ENCODE assay signal across 8 cellular contexts in the genomic region with DNA sequence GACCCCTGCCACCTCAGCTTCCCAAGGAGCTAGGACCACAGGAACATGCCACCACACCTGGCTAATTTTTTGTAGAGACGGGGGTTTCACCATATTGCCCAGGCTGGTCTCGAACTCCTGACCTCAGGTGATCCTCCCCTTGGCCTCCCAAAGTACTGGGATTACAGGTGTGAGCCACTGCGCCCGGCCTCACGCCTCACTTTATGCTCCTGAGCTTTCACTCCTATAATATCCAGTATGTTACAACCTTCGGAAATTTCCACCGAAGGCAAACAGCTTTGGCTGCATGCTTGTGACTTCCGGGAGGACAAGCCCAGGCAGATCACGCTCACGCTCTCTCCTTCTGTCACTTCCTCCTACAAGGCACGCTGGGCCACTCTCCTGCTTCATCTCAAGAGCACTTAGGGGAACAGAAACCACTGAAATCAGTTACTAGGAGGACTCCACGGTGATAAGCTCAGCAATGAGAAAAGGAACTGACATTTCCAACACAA. TPM values are rescaled to one million over a fixed set of nuclear protein-coding genes. Genes with fewer than 3 reads are reported as not detected.
DNase-seq lines count a peak whose midpoint lies in the region; TF ChIP-seq lines count a peak whose summit lies in the region.

No MANE protein-coding gene starts in this region.

- H3K9me3 ChIP-seq in HEK293 (ENCODE audit: control insufficient read depth, insufficient read depth, low read depth, low read length): no peaks in the 10 kb centered on the region

- POLR2A ChIA-PET in HEK293 (lab: Yijun Ruan, JAX): no interaction called here

- CTCF ChIA-PET in HEK293 (lab: Yijun Ruan, JAX): no interaction called here

- no peaks in the 10 kb centered on the region for H3K4me1 ChIP-seq in HEK293 (ENCODE audit: control insufficient read depth, insufficient read depth, low read length)

- peak; percentile 36 for TF ChIP-seq POLR2A in GM18526 (IDR thresholded peaks at IDR 0.05; ENCODE audit: extremely low read depth, insufficient read length)

- H3K4me3 ChIP-seq in HEK293 (ENCODE audit: low read depth, low read length): no peak overlapping the region

- TF ChIP-seq CTCF in HEK293 (tag by site-specific recombination; IDR thresholded peaks at IDR 0.05): no peak

- peaks cover 53 to 54% of the 10 kb centered on the region in 2 experiments for H3K36me3 ChIP-seq in HEK293 (ENCODE audit: control insufficient read depth in 2 of 2, insufficient read depth in 1 of 2, low read length in 2 of 2)

- DNase-seq in NCI-H2171 (lab: John Stamatoyannopoulos, UW) (peak; percentile 71), germinal center (ENCODE audit: low spot score) (peak; percentile 82), NCI-H128 (lab: John Stamatoyannopoulos, UW; ENCODE audit: unreplicated experiment) (no peak), SK-N-DZ (ENCODE audit: low spot score) (no peak)
- DNase-seq in stimulated activated CD4-positive, alpha-beta T cell treated with anti-CD3 and anti-CD28 coated beads, Interleukin-2, amount 100 ng/mL, for 48 hours: no peak
- DNase-seq in stimulated activated naive CD4-positive, alpha-beta T cell treated with Interleukin-2 at 50 U/mL for 16 hours (lab: John Stamatoyannopoulos, UW): no peak

- H3K27ac ChIP-seq in HEK293 (ENCODE audit: extremely low read depth, low read depth, low read length): 0 out of 2 replicates have a peak overlapping the region, but pooled peaks have one; percentile 11

TF ChIP-seq in HEK293, 187 proteins besides CTCF, POLR2A, EP300 and RAD21:
- TF ChIP-seq SP3 (tag by site-specific recombination; IDR thresholded peaks at IDR 0.05): no peak
- TF ChIP-seq ZNF544 (tag by site-specific recombination; IDR thresholded peaks at IDR 0.05): no peak
- TF ChIP-seq, protein P1, sequence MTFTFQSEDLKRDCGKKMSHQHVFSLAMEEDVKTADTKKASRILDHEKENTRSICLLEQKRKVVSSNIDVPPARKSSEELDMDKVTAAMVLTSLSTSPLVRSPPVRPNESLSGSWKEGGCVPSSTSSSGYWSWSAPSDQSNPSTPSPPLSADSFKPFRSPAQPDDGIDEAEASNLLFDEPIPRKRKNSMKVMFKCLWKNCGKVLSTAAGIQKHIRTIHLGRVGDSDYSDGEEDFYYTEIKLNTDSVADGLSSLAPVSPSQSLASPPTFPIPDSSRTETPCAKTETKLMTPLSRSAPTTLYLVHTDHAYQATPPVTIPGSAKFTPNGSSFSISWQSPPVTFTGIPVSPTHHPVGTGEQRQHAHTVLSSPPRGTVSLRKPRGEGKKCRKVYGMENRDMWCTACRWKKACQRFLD (tag by site-specific recombination; IDR thresholded peaks at IDR 0.05): no peak
- no peak for TF ChIP-seq ZNF555 (tag by site-specific recombination; conservative IDR thresholded peaks at IDR 0.05)
- no peak for TF ChIP-seq SETDB1 (IDR thresholded peaks at IDR 0.05; ENCODE audit: insufficient read length, low read length)
- no peak for TF ChIP-seq ZNF169 (tag by site-specific recombination; IDR thresholded peaks at IDR 0.05)
- TF ChIP-seq MEIS1 (CRISPR knock-in tag; IDR thresholded peaks at IDR 0.05; ENCODE audit: borderline replicate concordance): no peak
- TF ChIP-seq, protein P2, sequence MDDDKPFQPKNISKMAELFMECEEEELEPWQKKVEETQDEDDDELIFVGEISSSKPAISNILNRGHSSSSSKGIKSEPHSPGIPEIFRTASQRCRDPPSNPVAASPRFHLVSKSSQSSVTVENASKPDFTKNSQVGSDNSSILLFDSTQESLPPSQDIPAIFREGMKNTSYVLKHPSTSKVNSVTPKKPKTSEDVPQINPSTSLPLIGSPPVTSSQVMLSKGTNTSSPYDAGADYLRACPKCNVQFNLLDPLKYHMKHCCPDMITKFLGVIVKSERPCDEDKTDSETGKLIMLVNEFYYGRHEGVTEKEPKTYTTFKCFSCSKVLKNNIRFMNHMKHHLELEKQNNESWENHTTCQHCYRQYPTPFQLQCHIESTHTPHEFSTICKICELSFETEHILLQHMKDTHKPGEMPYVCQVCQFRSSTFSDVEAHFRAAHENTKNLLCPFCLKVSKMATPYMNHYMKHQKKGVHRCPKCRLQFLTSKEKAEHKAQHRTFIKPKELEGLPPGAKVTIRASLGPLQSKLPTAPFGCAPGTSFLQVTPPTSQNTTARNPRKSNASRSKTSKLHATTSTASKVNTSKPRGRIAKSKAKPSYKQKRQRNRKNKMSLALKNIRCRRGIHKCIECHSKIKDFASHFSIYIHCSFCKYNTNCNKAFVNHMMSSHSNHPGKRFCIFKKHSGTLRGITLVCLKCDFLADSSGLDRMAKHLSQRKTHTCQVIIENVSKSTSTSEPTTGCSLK (tag by site-specific recombination; IDR thresholded peaks at IDR 0.05): no peak
- TF ChIP-seq ZNF423 (tag by site-specific recombination; IDR thresholded peaks at IDR 0.05): no peak
- TF ChIP-seq ZNF548 (tag by site-specific recombination; IDR thresholded peaks at IDR 0.05): no peak
- TF ChIP-seq ZSCAN30 (tag by site-specific recombination; IDR thresholded peaks at IDR 0.05): no peak
- no peak for TF ChIP-seq ZNF366 (tag by site-specific recombination; conservative IDR thresholded peaks at IDR 0.05)
- TF ChIP-seq ZNF48 (tag by site-specific recombination; IDR thresholded peaks at IDR 0.05): no peak
- TF ChIP-seq KLF16 (tag by site-specific recombination; IDR thresholded peaks at IDR 0.05): no peak
- no peak for TF ChIP-seq ZNF561 (tag by site-specific recombination; IDR thresholded peaks at IDR 0.05; ENCODE audit: borderline replicate concordance)

RNA-seq across cellular contexts. Expression of a gene that starts 4.4 kb away (rescaled TPM):
- polyA plus RNA-seq in SK-N-DZ (2014; cell fraction: cytosol; rRNA removed): 45.5 and 57.5 TPM in 2 replicates
- 35.9 and 49.7 TPM in 2 replicates for polyA plus RNA-seq in SK-N-DZ (2014; cell fraction: nucleus; rRNA removed)

RNA-seq across cellular contexts. Expression of a gene that starts 4.8 kb away (rescaled TPM):
- 38.2 and 44.0 TPM in 2 replicates for polyA plus RNA-seq in SK-N-DZ (2014; cell fraction: cytosol; rRNA removed)
- 19.4 and 19.9 TPM in 2 replicates for polyA plus RNA-seq in SK-N-DZ (2014; cell fraction: nucleus; rRNA removed)

RNA-seq across cellular contexts. Expression of a gene that starts 4.9 kb away (rescaled TPM):
- 65.2 and 113 TPM in 2 replicates for polyA plus RNA-seq in SK-N-DZ (2014; cell fraction: cytosol; rRNA removed)
- 54.0 and 76.0 TPM in 2 replicates for polyA plus RNA-seq in SK-N-DZ (2014; cell fraction: nucleus; rRNA removed)

Comparison
In these comparisons a context has a peak if more than half of its experiments do, and no peak if none do; other contexts are left out.
1. DNase-seq: peak in NCI-H2171 (single experiment) and germinal center (single experiment); none in NCI-H128 (single experiment), SK-N-DZ (single experiment), stimulated activated CD4-positive, alpha-beta T cell treated with anti-CD3 and anti-CD28 coated beads, Interleukin-2, amount 100 ng/mL, for 48 hours (0 of 2) and stimulated activated naive CD4-positive, alpha-beta T cell treated with Interleukin-2 at 50 U/mL for 16 hours (single experiment).